In genomic region chr9:26470287-26470686, GRCh38 we compare ENCODE assay signal across 29 cellular contexts.
"Had no signal": no experiment of that assay in that cellular context is flagged by ENCODE, and none has a peak within 500 bp of the region (broad histone marks: within the 10 kb centered on the region; RNA-seq: fewer than 3 reads in every experiment).

No MANE protein-coding gene starts in this region.

- H3K27ac ChIP-seq: colonic mucosa, coronary artery, epithelial cell of prostate, esophagus muscularis mucosa, esophagus squamous epithelium, foreskin keratinocyte, gastrocnemius medialis, gastroesophageal sphincter, heart left ventricle, heart right ventricle, hepatocyte had no signal

- H3K9me3 ChIP-seq: colonic mucosa, gastrocnemius medialis had no signal

- FAIRE-seq: endometrium, endothelial cell of umbilical vein, frontal cortex had no signal

- H3K79me2 ChIP-seq: hepatocyte had no signal

- H3K36me3 ChIP-seq: colonic mucosa, esophagus muscularis mucosa, esophagus squamous epithelium, gastrocnemius medialis, gastroesophageal sphincter, heart left ventricle, heart right ventricle had no signal

- DNase-seq: colonic mucosa; cortex of kidney; dermis blood vessel endothelial cell; dorsolateral prefrontal cortex; effector CD4-positive, alpha-beta T cell; effector CD8-positive, alpha-beta T cell; effector memory CD4-positive, alpha-beta T cell; effector memory CD8-positive, alpha-beta T cell; endodermal cell; erythroblast; esophagus squamous epithelium; foreskin fibroblast; foreskin keratinocyte; foreskin melanocyte; gastrocnemius medialis; glutamatergic neuron; head of caudate nucleus; heart left ventricle; heart right ventricle had no signal

- H3K27me3 Mint-ChIP-seq: dendritic cell treated with granulocyte-macrophage colony-stimulating factor and Interleukin-4, amounts not matched to agents 40 ng/mL and 50 ng/mL, for 4 days; effector memory CD8-positive, alpha-beta T cell had no signal

- H2AFZ ChIP-seq: hepatocyte had no signal

- H3K27ac Mint-ChIP-seq: dendritic cell treated with granulocyte-macrophage colony-stimulating factor and Interleukin-4, amounts not matched to agents 40 ng/mL and 50 ng/mL, for 4 days; effector memory CD8-positive, alpha-beta T cell; endodermal cell had no signal

- H3K4me1 ChIP-seq: colonic mucosa, esophagus muscularis mucosa, esophagus squamous epithelium, foreskin keratinocyte, gastrocnemius medialis, gastroesophageal sphincter, heart left ventricle, heart right ventricle had no signal

- H3K4me1 Mint-ChIP-seq: endodermal cell had no signal

- H3K27me3 ChIP-seq: colonic mucosa, dorsolateral prefrontal cortex, esophagus muscularis mucosa, esophagus squamous epithelium, foreskin keratinocyte, gastrocnemius medialis, gastroesophageal sphincter, heart left ventricle, heart right ventricle, hepatocyte had no signal

- H3K4me3 Mint-ChIP-seq: dendritic cell treated with granulocyte-macrophage colony-stimulating factor and Interleukin-4, amounts not matched to agents 40 ng/mL and 50 ng/mL, for 4 days; effector memory CD8-positive, alpha-beta T cell; endodermal cell had no signal

- H3K4me2 ChIP-seq: hepatocyte had no signal

- H3K4me3 ChIP-seq: colonic mucosa, coronary artery, dorsolateral prefrontal cortex, esophagus muscularis mucosa, esophagus squamous epithelium, gastrocnemius medialis, gastroesophageal sphincter, heart left ventricle, heart right ventricle, hepatocyte had no signal

- ATAC-seq: effector memory CD8-positive, alpha-beta T cell; esophagus mucosa; foreskin keratinocyte; gastrocnemius medialis; gastroesophageal sphincter; heart left ventricle; heart right ventricle had no signal
